Comparison of ENCODE assay signal across 23 cellular contexts in the genomic region with DNA sequence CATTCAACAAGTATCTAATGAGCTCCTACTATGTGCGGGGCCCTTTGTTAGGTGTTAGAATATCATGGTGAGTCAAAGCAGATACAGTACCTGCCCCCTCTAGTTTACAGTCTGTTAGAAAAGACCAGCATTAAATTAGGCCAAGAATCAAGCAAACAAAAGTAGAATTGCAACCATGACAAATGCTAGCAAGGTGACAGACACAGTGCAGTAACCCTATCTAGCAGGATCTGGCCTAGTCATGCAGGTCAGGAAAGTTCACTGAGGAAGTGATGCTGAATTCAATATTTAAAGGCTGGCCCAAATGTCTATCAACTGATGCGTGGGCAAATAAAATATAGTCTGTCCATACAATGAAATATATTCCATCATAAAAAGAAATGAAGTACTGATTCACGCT.
"Had no signal": no experiment of that assay in that cellular context is flagged by ENCODE, and none has a peak within 500 bp of the region (broad histone marks: within the 10 kb centered on the region; RNA-seq: fewer than 3 reads in every experiment).

No MANE protein-coding gene starts in this region.

- H3K9me3 ChIP-seq: esophagus muscularis mucosa, heart right ventricle, left lung, lower lobe of right lung had no signal

- H3K27ac ChIP-seq: coronary artery, dorsolateral prefrontal cortex, esophagus muscularis mucosa, foreskin keratinocyte, heart right ventricle, left lung, lower lobe of right lung had no signal

- DNase-seq: dermis blood vessel endothelial cell; dorsolateral prefrontal cortex; effector CD4-positive, alpha-beta T cell; effector memory CD4-positive, alpha-beta T cell; foreskin keratinocyte; glutamatergic neuron; head of caudate nucleus; heart right ventricle; hippocampal formation; left cardiac atrium; left lung; left ventricle myocardium superior; lower lobe of right lung; mesenchymal stem cell; midbrain; naive B cell had no signal

- H3K27me3 ChIP-seq: dorsolateral prefrontal cortex, esophagus muscularis mucosa, foreskin keratinocyte, heart right ventricle, left lung had no signal

- H3K4me3 ChIP-seq: coronary artery, dorsolateral prefrontal cortex, esophagus muscularis mucosa, heart right ventricle, left lung, lower lobe of right lung had no signal

- ATAC-seq: foreskin keratinocyte, heart right ventricle, left cardiac atrium, left lung, left ventricle myocardium superior, lower lobe of right lung had no signal

- H3K4me1 ChIP-seq: foreskin keratinocyte, left lung had no signal

- FAIRE-seq: colon, endothelial cell of umbilical vein, frontal cortex, islet of Langerhans, keratinocyte had no signal

- H3K36me3 ChIP-seq: esophagus muscularis mucosa, heart right ventricle, left lung, lower lobe of right lung had no signal
